ENCODE assay signal across 1 cellular context in the genomic region with DNA sequence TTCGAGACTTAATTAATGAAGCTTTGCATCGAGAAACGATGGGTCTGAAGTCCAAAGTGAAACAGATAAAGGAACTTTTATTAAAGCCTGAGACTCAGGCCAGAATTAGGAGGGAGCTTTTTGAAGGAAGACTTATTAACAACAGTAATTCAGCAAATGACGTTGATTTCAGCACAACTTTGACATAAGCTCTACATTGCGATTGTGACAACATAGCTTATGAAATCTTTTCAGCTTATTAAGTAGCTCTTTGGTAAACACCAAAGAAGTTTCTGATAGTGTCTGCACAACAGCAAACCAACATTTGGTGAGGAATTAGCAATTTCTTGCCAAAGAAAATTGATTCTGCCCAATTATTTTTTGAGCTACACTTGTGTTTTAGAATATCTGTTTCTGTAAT.
TF ChIP-seq lines count a peak whose summit lies in the region.

No MANE protein-coding gene starts in this region.

TF ChIP-seq in H1, 55 proteins besides CTCF, POLR2A, EP300 and RAD21:
- TF ChIP-seq, protein P1, sequence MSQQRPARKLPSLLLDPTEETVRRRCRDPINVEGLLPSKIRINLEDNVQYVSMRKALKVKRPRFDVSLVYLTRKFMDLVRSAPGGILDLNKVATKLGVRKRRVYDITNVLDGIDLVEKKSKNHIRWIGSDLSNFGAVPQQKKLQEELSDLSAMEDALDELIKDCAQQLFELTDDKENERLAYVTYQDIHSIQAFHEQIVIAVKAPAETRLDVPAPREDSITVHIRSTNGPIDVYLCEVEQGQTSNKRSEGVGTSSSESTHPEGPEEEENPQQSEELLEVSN (IDR thresholded peaks at IDR 0.05): no peak
- TF ChIP-seq FOSL1 (IDR thresholded peaks at IDR 0.05; ENCODE audit: insufficient read depth, low read depth, low read length): no peak
- TF ChIP-seq CEBPB (IDR thresholded peaks at IDR 0.05; ENCODE audit: low read depth, low read length): no peak
- no peak for TF ChIP-seq NANOG (IDR thresholded peaks at IDR 0.05; ENCODE audit: insufficient read depth, low read depth, low read length, poor library complexity, severe bottlenecking)
- TF ChIP-seq KDM5A (IDR thresholded peaks at IDR 0.05; ENCODE audit: low read length): no peak
- no peak for TF ChIP-seq JUND (IDR thresholded peaks at IDR 0.05; ENCODE audit: low read length)
- TF ChIP-seq RNF2 (IDR thresholded peaks at IDR 0.05; ENCODE audit: borderline replicate concordance, low read depth, low read length, missing control alignments, poor library complexity, severe bottlenecking): no peak
- TF ChIP-seq, protein P2, sequence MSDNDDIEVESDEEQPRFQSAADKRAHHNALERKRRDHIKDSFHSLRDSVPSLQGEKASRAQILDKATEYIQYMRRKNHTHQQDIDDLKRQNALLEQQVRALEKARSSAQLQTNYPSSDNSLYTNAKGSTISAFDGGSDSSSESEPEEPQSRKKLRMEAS (IDR thresholded peaks at IDR 0.05): no peak
- TF ChIP-seq GTF2F1 (IDR thresholded peaks at IDR 0.05; ENCODE audit: borderline replicate concordance, low read depth, low read length): no peak
- TF ChIP-seq ATF2 (IDR thresholded peaks at IDR 0.05; ENCODE audit: low read length): no peak
- no peak for TF ChIP-seq SP1 (IDR thresholded peaks at IDR 0.05; ENCODE audit: low read depth, low read length)
- no peak for TF ChIP-seq CTBP2 (IDR thresholded peaks at IDR 0.05; ENCODE audit: borderline replicate concordance, insufficient read depth, insufficient read length, low read length)
